Comparison of ENCODE assay signal across 15 cellular contexts in genomic region chr11:8779732-8780131, GRCh38.
"Had no signal": no experiment of that assay in that cellular context is flagged by ENCODE, and none has a peak within 500 bp of the region (broad histone marks: within the 10 kb centered on the region; RNA-seq: fewer than 3 reads in every experiment).

No MANE protein-coding gene starts in this region.

- H3K36me3 ChIP-seq: left lung, neural progenitor cell, SJSA1, thoracic aorta had no signal

- H3K9me3 ChIP-seq: left lung, SJSA1, thoracic aorta, upper lobe of left lung had no signal

- H3K27me3 ChIP-seq: left lung, neural progenitor cell, SJSA1, upper lobe of left lung had no signal

- H3K27ac ChIP-seq: neural progenitor cell, SJSA1 had no signal

- ATAC-seq: activated T-helper 17 cell treated with anti-CD3 and anti-CD28 coated beads, Interleukin-2, amount 50 U/mL, for 72 hours; left lung; stimulated activated naive CD8-positive, alpha-beta T cell treated with anti-CD3 and anti-CD28 coated beads, Interleukin-15, amount 100 ng/mL, for 72 hours had no signal

- H3K4me1 ChIP-seq: SJSA1 had no signal

- DNase-seq: activated T-cell treated with anti-CD3 and anti-CD28 coated beads, Interleukin-2, amount 50 U/mL, for 1 hour; aorta; caudate nucleus; effector memory CD4-positive, alpha-beta T cell; left lung; naive B cell; stimulated activated CD4-positive, alpha-beta T cell treated with anti-CD3 and anti-CD28 coated beads, Interleukin-2, amount 100 ng/mL, for 24 hours; stimulated activated naive CD8-positive, alpha-beta T cell treated with anti-CD3 and anti-CD28 coated beads, Interleukin-15, amount 100 ng/mL, for 72 hours; T-helper 1 cell had no signal

- H3K4me3 ChIP-seq: left lung, neural progenitor cell, SJSA1, skin epidermis, thoracic aorta, upper lobe of left lung had no signal
